In the genomic region with DNA sequence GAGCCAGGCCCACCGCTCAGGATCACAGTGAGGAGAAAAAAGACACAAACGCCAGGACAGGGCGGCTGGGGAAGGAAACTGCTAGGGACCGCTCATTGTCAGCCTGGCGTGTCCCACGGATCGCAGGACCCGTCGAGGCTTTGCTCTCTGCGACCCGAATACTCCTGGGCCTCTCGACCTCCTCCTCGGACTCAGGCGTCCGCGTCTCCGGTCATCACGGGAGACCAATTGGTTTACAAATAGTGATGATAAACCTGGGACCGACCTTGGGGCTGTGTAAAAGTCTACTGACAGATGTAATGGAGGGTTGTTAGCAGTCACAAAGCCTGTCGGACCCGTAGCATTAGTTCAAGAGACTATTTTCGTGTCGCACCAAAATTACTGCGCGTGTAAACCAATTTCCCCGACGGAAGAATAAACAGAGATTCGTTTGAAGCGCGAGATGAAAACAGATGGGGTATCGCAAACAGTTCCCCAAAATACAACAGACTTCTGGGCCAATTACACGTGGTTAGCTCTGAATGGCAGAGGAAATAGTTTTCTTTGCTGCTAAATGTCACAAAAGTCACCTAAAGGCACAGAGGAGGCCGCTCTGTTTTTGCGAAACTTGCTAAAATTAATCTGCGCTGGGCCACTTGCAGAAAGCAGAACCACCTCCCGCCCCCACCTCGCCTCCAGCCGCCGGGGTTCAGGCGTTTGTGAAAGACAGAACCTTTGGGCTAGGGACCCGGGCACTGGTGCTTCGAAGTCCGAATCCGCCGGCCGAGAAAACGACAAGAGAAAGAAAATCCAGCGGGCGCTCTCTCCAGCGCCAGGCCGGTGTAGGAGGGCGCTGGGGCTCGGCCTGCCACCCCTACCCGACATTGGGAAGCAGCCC, we compare ENCODE assay signal across 14 cellular contexts.
DNase-seq lines count a peak whose midpoint lies in the region; ATAC-seq and TF ChIP-seq lines count a peak whose summit lies in the region.
"Had no signal": no experiment of that assay in that cellular context is flagged by ENCODE, and none has a peak within 500 bp of the region (broad histone marks: within the 10 kb centered on the region; RNA-seq: fewer than 3 reads in every experiment).

No MANE protein-coding gene starts in this region.

- H3K9me3 ChIP-seq in heart left ventricle (peaks cover 0 to 25% (median 17%) of the 10 kb centered on the region in 12 donors), upper lobe of right lung (no peaks in the 10 kb centered on the region)
- peaks cover 0 to 11% (median 4%) of the 10 kb centered on the region in 3 experiments for H3K9me3 ChIP-seq in naive thymus-derived CD4-positive, alpha-beta T cell (ENCODE audit: control insufficient read depth in 2 of 3, low read length in 3 of 3)

- H3K36me3 ChIP-seq in heart left ventricle (no peaks in the 10 kb centered on the region), upper lobe of right lung (no peaks in the 10 kb centered on the region)
- H3K36me3 ChIP-seq in naive thymus-derived CD4-positive, alpha-beta T cell (ENCODE audit: control insufficient read depth in 2 of 3, insufficient read depth in 3 of 3, low read length in 3 of 3), result no peaks in the 10 kb centered on the region

- H3K36me3 Mint-ChIP-seq in activated naive CD8-positive, alpha-beta T cell treated with anti-CD3 and anti-CD28 coated beads, Interleukin-2, amount 10 ng/mL, durations not matched to agents 7 days and 5 days, result peaks cover 14% of the 10 kb centered on the region
- H3K36me3 Mint-ChIP-seq in naive thymus-derived CD4-positive, alpha-beta T cell, result peaks cover 0 to 23% (median 4%) of the 10 kb centered on the region in 5 donors

- H3K27me3 ChIP-seq in heart left ventricle (peaks cover 30 to 98% (median 60%) of the 10 kb centered on the region in 9 donors), upper lobe of right lung (peaks cover 95% of the 10 kb centered on the region)
- peaks cover 24 to 50% of the 10 kb centered on the region in 2 donors for H3K27me3 ChIP-seq in naive thymus-derived CD4-positive, alpha-beta T cell (ENCODE audit: control insufficient read depth in 2 of 2, insufficient read depth in 2 of 2, low read length in 2 of 2)

- H3K4me3 ChIP-seq in heart left ventricle, result peak overlapping the region in 8 of 12 donors; percentile 9 to 43 (median 32)
- peak overlapping the region; percentile 9 for H3K4me3 ChIP-seq in naive thymus-derived CD4-positive, alpha-beta T cell (ENCODE audit: low read length)
- no peak overlapping the region for H3K4me3 ChIP-seq in upper lobe of right lung

- peaks cover 2% of the 10 kb centered on the region for H3K4me1 Mint-ChIP-seq in activated naive CD8-positive, alpha-beta T cell treated with anti-CD3 and anti-CD28 coated beads, Interleukin-2, amount 10 ng/mL, durations not matched to agents 7 days and 5 days
- peaks cover 5 to 24% (median 15%) of the 10 kb centered on the region in 7 donors for H3K4me1 Mint-ChIP-seq in naive thymus-derived CD4-positive, alpha-beta T cell

- H3K4me1 ChIP-seq in heart left ventricle (peaks cover 0 to 25% (median 9%) of the 10 kb centered on the region in 12 donors), upper lobe of right lung (peaks cover 9% of the 10 kb centered on the region)
- H3K4me1 ChIP-seq in naive thymus-derived CD4-positive, alpha-beta T cell (ENCODE audit: control insufficient read depth in 2 of 2, insufficient read depth in 2 of 2, low read length in 2 of 2), result peaks cover 9 to 15% of the 10 kb centered on the region in 2 donors

- POLR2A ChIA-PET in activated naive CD8-positive, alpha-beta T cell treated with anti-CD3 and anti-CD28 coated beads, Interleukin-2, amount 10 ng/mL, durations not matched to agents 7 days and 5 days (lab: Charles Lee), result no interaction called here
- POLR2A ChIA-PET in naive thymus-derived CD4-positive, alpha-beta T cell (lab: Charles Lee), result no interaction called here

- H3K27me3 Mint-ChIP-seq in activated naive CD8-positive, alpha-beta T cell treated with anti-CD3 and anti-CD28 coated beads, Interleukin-2, amount 10 ng/mL, durations not matched to agents 7 days and 5 days, result peaks cover 81% of the 10 kb centered on the region
- H3K27me3 Mint-ChIP-seq in naive thymus-derived CD4-positive, alpha-beta T cell, result peaks cover 72 to 83% (median 77%) of the 10 kb centered on the region in 5 donors

- DNase-seq in heart left ventricle (no peak), Right ventricle myocardium inferior (ENCODE audit: missing footprints) (no peak), upper lobe of right lung (peak; percentile 63), NCI-H345 (lab: John Stamatoyannopoulos, UW) (no peak), inferior parietal cortex (ENCODE audit: extremely low spot score) (no peak)
- peak; percentile 26 for DNase-seq in activated naive CD8-positive, alpha-beta T cell treated with anti-CD3 and anti-CD28 coated beads, Interleukin-2, amount 10 ng/mL, durations not matched to agents 7 days and 5 days
- DNase-seq in naive thymus-derived CD4-positive, alpha-beta T cell, result peak in 3 of 9 donors; percentile 5 to 17 (median 14)
- no peak for DNase-seq in activated CD4-positive, CD25-positive, alpha-beta regulatory T cell treated with anti-CD3 and anti-CD28 coated beads, Interleukin-2, amount 50 U/mL, for 72 hours
- DNase-seq: activated CD4-positive, alpha-beta memory T cell treated with anti-CD3 and anti-CD28 coated beads for 36 hours; AML-193; anterior cingulate cortex; left ventricle myocardium superior; NCI-H1694 had no signal

- peaks cover 12% of the 10 kb centered on the region for H3K9me3 Mint-ChIP-seq in activated naive CD8-positive, alpha-beta T cell treated with anti-CD3 and anti-CD28 coated beads, Interleukin-2, amount 10 ng/mL, durations not matched to agents 7 days and 5 days
- H3K9me3 Mint-ChIP-seq in naive thymus-derived CD4-positive, alpha-beta T cell, result peaks cover 5 to 30% (median 18%) of the 10 kb centered on the region in 11 donors

- TF ChIP-seq POLR2A in heart left ventricle (IDR thresholded peaks at IDR 0.05), result no peak

- peak overlapping the region; percentile 30 for H3K27ac Mint-ChIP-seq in activated naive CD8-positive, alpha-beta T cell treated with anti-CD3 and anti-CD28 coated beads, Interleukin-2, amount 10 ng/mL, durations not matched to agents 7 days and 5 days
- peak overlapping the region in 2 of 9 donors; percentile 36 to 77 for H3K27ac Mint-ChIP-seq in naive thymus-derived CD4-positive, alpha-beta T cell
- H3K27ac Mint-ChIP-seq: activated CD4-positive, alpha-beta memory T cell treated with anti-CD3 and anti-CD28 coated beads for 36 hours had no signal

- no peak for ATAC-seq in heart left ventricle
- ATAC-seq in Right ventricle myocardium inferior, result no peak
- ATAC-seq in activated naive CD8-positive, alpha-beta T cell treated with anti-CD3 and anti-CD28 coated beads, Interleukin-2, amount 10 ng/mL, durations not matched to agents 7 days and 5 days (ENCODE audit: low read depth), result no peak
- no peak for ATAC-seq in naive thymus-derived CD4-positive, alpha-beta T cell
- ATAC-seq in upper lobe of right lung, result peak; percentile 15
- ATAC-seq: HepG2, left ventricle myocardium superior had no signal

- 13 to 30% (median 17%) methylated on average over 49 to 54 of the region's 54 CpGs for WGBS in heart left ventricle, 4 donors

- CTCF ChIA-PET in naive thymus-derived CD4-positive, alpha-beta T cell (lab: Charles Lee), result no interaction called here

- H3K27ac ChIP-seq in heart left ventricle (no peak overlapping the region), upper lobe of right lung (no peak overlapping the region)
- H3K27ac ChIP-seq in naive thymus-derived CD4-positive, alpha-beta T cell (ENCODE audit: low read depth, low read length), result no peak overlapping the region

- TF ChIP-seq CTCF in heart left ventricle (IDR thresholded peaks at IDR 0.05), result no peak
- no peak for TF ChIP-seq CTCF in upper lobe of right lung (IDR thresholded peaks at IDR 0.05)

- intact Hi-C loops in heart left ventricle (cut with DNase I) (no loop called here), Right ventricle myocardium inferior (cut with DNase I) (no loop called here), upper lobe of right lung (cut with DNase I) (no loop called here)
- intact Hi-C loops in naive thymus-derived CD4-positive, alpha-beta T cell (cut with micrococcal nuclease), result no loop called here

- H3K4me3 Mint-ChIP-seq in activated naive CD8-positive, alpha-beta T cell treated with anti-CD3 and anti-CD28 coated beads, Interleukin-2, amount 10 ng/mL, durations not matched to agents 7 days and 5 days, result peak overlapping the region; percentile 19
- peak overlapping the region; percentile 53 to 84 (median 68) for H3K4me3 Mint-ChIP-seq in naive thymus-derived CD4-positive, alpha-beta T cell
- H3K4me3 Mint-ChIP-seq: activated CD4-positive, alpha-beta memory T cell treated with anti-CD3 and anti-CD28 coated beads for 36 hours had no signal

Comparison
In these comparisons a context has a peak if more than half of its experiments do, and no peak if none do; other contexts are left out.
1. DNase-seq: peak in activated naive CD8-positive, alpha-beta T cell treated with anti-CD3 and anti-CD28 coated beads, Interleukin-2, amount 10 ng/mL, durations not matched to agents 7 days and 5 days (single experiment) and upper lobe of right lung (single experiment); none in heart left ventricle (0 of 5), Right ventricle myocardium inferior (single experiment), NCI-H345 (single experiment), activated CD4-positive, CD25-positive, alpha-beta regulatory T cell treated with anti-CD3 and anti-CD28 coated beads, Interleukin-2, amount 50 U/mL, for 72 hours (single experiment) and inferior parietal cortex (single experiment).